In the genomic region with DNA sequence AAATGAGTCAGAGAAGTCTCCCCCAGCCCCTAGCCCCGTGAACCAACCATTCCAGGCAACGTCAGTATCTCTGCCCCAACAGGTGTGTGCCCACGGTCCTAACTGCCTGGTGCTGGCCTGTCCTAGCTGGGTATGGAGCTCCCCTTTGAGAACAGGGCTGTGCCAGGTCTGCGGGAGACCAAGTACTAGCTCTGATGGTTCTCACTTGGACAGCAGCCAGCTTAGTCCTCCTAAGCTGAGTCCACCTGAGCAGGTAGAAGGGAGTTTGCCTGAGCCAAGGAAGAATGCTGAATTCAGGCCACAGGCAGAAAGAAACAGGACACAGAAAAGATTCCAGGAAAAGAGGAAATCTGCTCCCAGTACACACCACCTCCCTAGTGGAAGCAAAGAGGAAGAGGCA, we compare ENCODE assay signal across 25 cellular contexts.
"Had no signal": no experiment of that assay in that cellular context is flagged by ENCODE, and none has a peak within 500 bp of the region (broad histone marks: within the 10 kb centered on the region; RNA-seq: fewer than 3 reads in every experiment).

No MANE protein-coding gene starts in this region.

- H3K4me1 ChIP-seq: colonic mucosa, left ventricle myocardium inferior, pancreas, spleen, uterus had no signal

- ATAC-seq: foreskin keratinocyte; left cardiac atrium; natural killer cell treated with Interleukin-12 subunit alpha and Interleukin-12 subunit beta and Interleukin-15 and Interleukin-18, amount 100 ng/mL, for 72 hours; sciatic nerve; stimulated activated naive B cell treated with anti-CD40 and anti-IgM and Interleukin-4, amounts not matched to agents 10 μg/mL and 1 μg/mL and 100 μg/mL, for 72 hours; stimulated activated naive CD8-positive, alpha-beta T cell treated with anti-CD3 and anti-CD28 coated beads, Interleukin-15, amount 100 ng/mL, for 72 hours had no signal

- H3K27ac ChIP-seq: colonic mucosa, foreskin keratinocyte, hepatocyte, left ventricle myocardium inferior, pancreas, spleen, uterus had no signal

- H3K4me1 Mint-ChIP-seq: stimulated activated naive B cell treated with anti-CD40 and anti-IgM and Interleukin-4, amounts not matched to agents 10 μg/mL and 1 μg/mL and 100 μg/mL, for 72 hours; stimulated activated naive CD8-positive, alpha-beta T cell treated with anti-CD3 and anti-CD28 coated beads, Interleukin-15, amount 100 ng/mL, for 72 hours had no signal

- H3K9me3 ChIP-seq: colonic mucosa, left ventricle myocardium inferior, pancreas, spleen, uterus had no signal

- H3K4me3 Mint-ChIP-seq: natural killer cell treated with Interleukin-12 subunit alpha and Interleukin-12 subunit beta and Interleukin-15 and Interleukin-18, amount 100 ng/mL, for 72 hours; stimulated activated naive B cell treated with anti-CD40 and anti-IgM and Interleukin-4, amounts not matched to agents 10 μg/mL and 1 μg/mL and 100 μg/mL, for 72 hours; stimulated activated naive CD8-positive, alpha-beta T cell treated with anti-CD3 and anti-CD28 coated beads, Interleukin-15, amount 100 ng/mL, for 72 hours; type B pancreatic cell had no signal

- H3K9me3 Mint-ChIP-seq: natural killer cell treated with Interleukin-12 subunit alpha and Interleukin-12 subunit beta and Interleukin-15 and Interleukin-18, amount 100 ng/mL, for 72 hours; stimulated activated naive B cell treated with anti-CD40 and anti-IgM and Interleukin-4, amounts not matched to agents 10 μg/mL and 1 μg/mL and 100 μg/mL, for 72 hours; stimulated activated naive CD8-positive, alpha-beta T cell treated with anti-CD3 and anti-CD28 coated beads, Interleukin-15, amount 100 ng/mL, for 72 hours; type B pancreatic cell had no signal

- H2AFZ ChIP-seq: hepatocyte had no signal

- H3K36me3 ChIP-seq: colonic mucosa, pancreas, uterus had no signal

- H3K36me3 Mint-ChIP-seq: natural killer cell treated with Interleukin-12 subunit alpha and Interleukin-12 subunit beta and Interleukin-15 and Interleukin-18, amount 100 ng/mL, for 72 hours had no signal

- H3K4me3 ChIP-seq: colonic mucosa, hepatocyte, left ventricle myocardium inferior, lung, pancreas, spleen, uterus had no signal

- H3K27ac Mint-ChIP-seq: natural killer cell treated with Interleukin-12 subunit alpha and Interleukin-12 subunit beta and Interleukin-15 and Interleukin-18, amount 100 ng/mL, for 72 hours; progenitor cell of endocrine pancreas; stimulated activated naive B cell treated with anti-CD40 and anti-IgM and Interleukin-4, amounts not matched to agents 10 μg/mL and 1 μg/mL and 100 μg/mL, for 72 hours; type B pancreatic cell had no signal

- H3K27me3 ChIP-seq: colonic mucosa, foreskin keratinocyte, hepatocyte, pancreas, spleen, uterus had no signal

- H3K4me2 ChIP-seq: hepatocyte had no signal

- H3K79me2 ChIP-seq: hepatocyte had no signal

- DNase-seq: colonic mucosa; dermis blood vessel endothelial cell; erythroblast; foreskin keratinocyte; kidney; left cardiac atrium; left ventricle myocardium inferior; mesenchymal stem cell; midbrain; occipital lobe; pancreas; retina; spleen; stimulated activated CD4-positive, alpha-beta T cell treated with anti-CD3 and anti-CD28 coated beads, Interleukin-15, amount 100 ng/mL, for 24 hours; stimulated activated CD4-positive, alpha-beta T cell treated with anti-CD3 and anti-CD28 coated beads, Interleukin-1b, Interleukin-23, amount 100 ng/mL, for 48 hours; stimulated activated CD4-positive, alpha-beta T cell treated with anti-CD3 and anti-CD28 coated beads, Interleukin-4, amount 100 ng/mL, for 24 hours; stimulated activated naive B cell treated with anti-CD40 and anti-IgM and Interleukin-4, amounts not matched to agents 10 μg/mL and 1 μg/mL and 100 μg/mL, for 72 hours; stimulated activated naive CD8-positive, alpha-beta T cell treated with anti-CD3 and anti-CD28 coated beads, Interleukin-15, amount 100 ng/mL, for 72 hours; uterus had no signal

- H3K27me3 Mint-ChIP-seq: natural killer cell treated with Interleukin-12 subunit alpha and Interleukin-12 subunit beta and Interleukin-15 and Interleukin-18, amount 100 ng/mL, for 72 hours; progenitor cell of endocrine pancreas; stimulated activated naive B cell treated with anti-CD40 and anti-IgM and Interleukin-4, amounts not matched to agents 10 μg/mL and 1 μg/mL and 100 μg/mL, for 72 hours; stimulated activated naive CD8-positive, alpha-beta T cell treated with anti-CD3 and anti-CD28 coated beads, Interleukin-15, amount 100 ng/mL, for 72 hours; type B pancreatic cell had no signal
